In the genomic region with DNA sequence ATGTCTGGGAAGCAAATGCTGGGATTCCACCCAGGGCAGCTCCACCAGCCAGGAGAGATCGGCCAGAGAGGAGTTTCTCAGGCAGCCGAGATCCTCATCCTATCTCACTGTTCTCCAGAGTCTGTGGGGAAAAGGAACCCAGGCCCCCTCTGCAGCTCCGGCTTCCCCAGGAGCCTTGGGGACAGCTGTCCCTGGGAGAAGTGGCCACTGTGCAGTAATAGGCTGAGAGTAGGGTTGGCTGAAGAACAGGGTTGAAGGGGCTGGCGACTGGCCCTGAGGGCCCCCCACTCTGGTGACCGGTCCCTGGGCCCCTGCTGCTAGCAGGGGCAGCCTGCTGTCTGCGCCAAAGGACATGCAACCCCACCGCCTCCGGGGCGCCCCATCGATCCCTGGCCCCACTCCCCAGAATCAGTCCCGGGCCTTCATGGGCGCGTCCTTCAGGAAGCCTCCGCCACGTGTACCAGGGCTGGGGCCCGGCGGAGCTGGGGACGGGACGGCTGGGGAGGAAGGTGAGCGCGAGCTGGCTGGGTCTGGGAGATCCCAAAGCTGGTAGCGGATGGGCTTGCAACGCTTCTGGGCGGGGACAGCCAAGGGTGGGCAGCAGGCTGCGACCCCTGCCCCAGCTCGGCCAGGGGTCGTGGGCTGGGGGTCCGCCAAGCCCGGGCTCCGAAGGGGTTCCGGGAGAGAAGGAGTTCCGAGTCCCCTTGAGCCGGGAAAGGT, we compare ENCODE assay signal across 8 cellular contexts. TPM values are rescaled to one million over a fixed set of nuclear protein-coding genes. Genes with fewer than 3 reads are reported as not detected.
DNase-seq lines count a peak whose midpoint lies in the region; ATAC-seq, FAIRE-seq and TF ChIP-seq lines count a peak whose summit lies in the region.

No MANE protein-coding gene starts in this region.

- TF ChIP-seq CTCF in colonic mucosa (IDR thresholded peaks at IDR 0.05): no peak

- H3K27me3 ChIP-seq in NT2/D1 (ENCODE audit: insufficient read depth, insufficient read length) (peaks cover 16% of the 10 kb centered on the region), colonic mucosa (no peaks in the 10 kb centered on the region), mesendoderm (ENCODE audit: insufficient read depth, low read length, poor library complexity) (no peaks in the 10 kb centered on the region)

- H3K56ac ChIP-seq in mesendoderm (ENCODE audit: low read length): peak overlapping the region; percentile 94

- DNase-seq in NT2/D1 (ENCODE audit: low read depth, low spot score): no peak
- no peak for DNase-seq in colonic mucosa
- peak; percentile 64 for DNase-seq in mesendoderm
- peak; percentile 25 for DNase-seq in urothelium cell line (ENCODE audit: low spot score)

- H3K9ac ChIP-seq in ES-I3 (ENCODE audit: low read depth, low read length) (peak overlapping the region; percentile 85), NT2/D1 (ENCODE audit: insufficient read length, low read depth) (peak overlapping the region; percentile 97), colonic mucosa (ENCODE audit: low read depth in 2 of 2, low read length in 2 of 2) (peak overlapping the region; percentile 97 to 98), mesendoderm (ENCODE audit: low read length) (peak overlapping the region; percentile 90)

- no peaks in the 10 kb centered on the region for H3K36me3 ChIP-seq in ES-I3 (ENCODE audit: insufficient read depth, low read length)
- peaks cover 33% of the 10 kb centered on the region for H3K36me3 ChIP-seq in NT2/D1 (ENCODE audit: insufficient read depth, insufficient read length, low read length)
- H3K36me3 ChIP-seq in colonic mucosa: no peaks in the 10 kb centered on the region
- H3K36me3 ChIP-seq in mesendoderm (ENCODE audit: control insufficient read depth, insufficient read depth, low read length): no peaks in the 10 kb centered on the region

- no peak overlapping the region for H2BK5ac ChIP-seq in mesendoderm (ENCODE audit: low read length)

- H3K4ac ChIP-seq in mesendoderm (ENCODE audit: low read depth, low read length): peak overlapping the region; percentile 81

- peak overlapping the region; percentile 92 for H3K27ac ChIP-seq in colonic mucosa
- peak overlapping the region; percentile 71 for H3K27ac ChIP-seq in mesendoderm (ENCODE audit: low read depth, low read length)

- H3K4me3 ChIP-seq in NT2/D1 (ENCODE audit: insufficient read length, low read depth) (peak overlapping the region; percentile 83), colonic mucosa (peak overlapping the region; percentile 68), mesendoderm (ENCODE audit: low read length) (peak overlapping the region; percentile 85)

- no peak overlapping the region for H4K8ac ChIP-seq in mesendoderm (ENCODE audit: low read depth, low read length)

- no peak overlapping the region for H3K23ac ChIP-seq in mesendoderm (ENCODE audit: low read length)

- intact Hi-C loops in colonic mucosa (cut with DNase I): no loop called here

- H3K4me2 ChIP-seq in mesendoderm (ENCODE audit: low read length): peak overlapping the region; percentile 94

- H3K79me2 ChIP-seq in mesendoderm (ENCODE audit: control insufficient read depth, insufficient read depth, low read length): peaks cover 23% of the 10 kb centered on the region

- H2BK15ac ChIP-seq in mesendoderm (replicated peaks; ENCODE audit: low read depth): no peak overlapping the region

- WGBS in mesendoderm (ENCODE audit: extremely low coverage, insufficient coverage, low lambda C conversion rate): no CpG with 5 or more reads among the region's 33 CpGs

- no peak for ATAC-seq in GM21737 (IDR thresholded peaks at IDR 0.05; ENCODE audit: unreplicated experiment)
- ATAC-seq in GM18519 (IDR thresholded peaks at IDR 0.05; ENCODE audit: low FRiP score, unreplicated experiment): no peak
- ATAC-seq in HG03521 (IDR thresholded peaks at IDR 0.05; ENCODE audit: unreplicated experiment): no peak

- FAIRE-seq in urothelium cell line (lab: Jason Lieb, UNC): no peak

- H3K9me3 ChIP-seq in ES-I3 (ENCODE audit: control insufficient read depth, insufficient read depth, low read length) (no peaks in the 10 kb centered on the region), NT2/D1 (ENCODE audit: insufficient read depth, low read length) (no peaks in the 10 kb centered on the region), colonic mucosa (no peaks in the 10 kb centered on the region)

- peaks cover 18% of the 10 kb centered on the region for H3K79me1 ChIP-seq in mesendoderm (ENCODE audit: low read length)

- H2BK120ac ChIP-seq in mesendoderm (ENCODE audit: low read depth, low read length): peak overlapping the region; percentile 73

- H3K4me1 ChIP-seq in ES-I3 (ENCODE audit: insufficient read depth, low read length) (peaks cover 22% of the 10 kb centered on the region; the same call in 1 of the 2 replicates), NT2/D1 (ENCODE audit: insufficient read depth, insufficient read length) (peaks cover 7% of the 10 kb centered on the region), colonic mucosa (peaks cover 19% of the 10 kb centered on the region), mesendoderm (ENCODE audit: control insufficient read depth, low read depth, low read length) (peaks cover 10% of the 10 kb centered on the region)

- no peak overlapping the region for H2AK5ac ChIP-seq in mesendoderm (ENCODE audit: low read length)

- H3K18ac ChIP-seq in mesendoderm (ENCODE audit: low read length): peak overlapping the region; percentile 95

- H4K5ac ChIP-seq in mesendoderm (ENCODE audit: low read length): no peak overlapping the region

RNA-seq across cellular contexts. Expression of gene STXBP1, which starts 44.0 kb away (rescaled TPM):
- total RNA-seq in colonic mucosa: 10 to 100 TPM in 1 of 2 donors, 1 to 10 TPM in 1; 8.2 to 15.8 TPM
- 17.7 TPM for polyA plus RNA-seq in mesendoderm (2013, experiment 1 of 2)
- 18.7 TPM for polyA plus RNA-seq in mesendoderm (2013, experiment 2 of 2)

Comparison
In these comparisons a context has a peak if more than half of its experiments do, and no peak if none do; other contexts are left out.
1. DNase-seq: peak in mesendoderm (single experiment) and urothelium cell line (single experiment); none in NT2/D1 (single experiment) and colonic mucosa (single experiment).
2. Peak in every context shown above with its lines, with median percentiles within 50 percentile points of each other: H3K9ac ChIP-seq and H3K4me3 ChIP-seq.